In the genomic region with DNA sequence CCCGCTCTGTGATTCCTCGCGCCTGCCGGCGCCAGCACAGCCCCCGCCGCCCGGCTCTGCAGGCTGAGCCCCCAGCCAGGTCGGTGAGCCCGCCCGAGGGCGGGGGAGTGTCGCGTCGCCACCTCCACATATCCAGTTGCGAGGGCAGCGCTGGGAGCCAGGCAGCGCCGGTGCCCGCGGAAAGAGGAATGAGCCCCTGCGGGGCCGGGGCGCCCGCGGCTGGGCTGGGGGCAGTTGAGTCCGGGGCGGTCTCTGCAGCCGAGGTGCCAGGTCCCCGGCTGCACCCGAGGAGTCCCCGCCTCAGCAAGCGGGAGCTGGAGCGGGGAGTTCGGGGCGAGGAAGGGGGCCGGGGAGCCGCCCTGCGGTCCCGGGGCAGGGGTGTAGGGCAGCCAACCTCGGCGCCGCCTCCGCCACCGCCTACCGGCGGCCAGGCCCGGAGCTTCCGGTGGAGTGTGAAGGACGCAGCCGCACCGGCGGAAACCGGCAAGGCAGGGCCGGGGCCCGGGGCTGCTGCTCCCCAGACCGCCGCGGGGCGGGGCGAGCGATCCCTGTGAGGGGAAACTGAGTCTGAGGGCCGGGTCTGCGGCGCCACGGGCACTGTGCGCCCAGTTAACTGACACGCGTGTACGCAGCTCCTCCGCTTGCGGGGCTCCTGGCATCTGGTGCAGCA, we compare ENCODE assay signal across 1 cellular context.
TF ChIP-seq lines count a peak whose summit lies in the region.

No MANE protein-coding gene starts in this region.

TF ChIP-seq in H1, 55 proteins besides CTCF, POLR2A, EP300 and RAD21:
- TF ChIP-seq, protein P1, sequence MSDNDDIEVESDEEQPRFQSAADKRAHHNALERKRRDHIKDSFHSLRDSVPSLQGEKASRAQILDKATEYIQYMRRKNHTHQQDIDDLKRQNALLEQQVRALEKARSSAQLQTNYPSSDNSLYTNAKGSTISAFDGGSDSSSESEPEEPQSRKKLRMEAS (IDR thresholded peaks at IDR 0.05), result peak; percentile 29; the same call in 1 of the 2 replicates
- TF ChIP-seq PHF8 (conservative IDR thresholded peaks at IDR 0.05; ENCODE audit: low read depth, low read length) (peak; percentile 77), JUND (IDR thresholded peaks at IDR 0.05; ENCODE audit: low read length) (no peak), HDAC6 (IDR thresholded peaks at IDR 0.05; ENCODE audit: low read depth, low read length) (no peak), TAF1 (IDR thresholded peaks at IDR 0.05; ENCODE audit: low read depth, low read length) (0 out of 2 replicates have a peak, but pooled peaks have one; percentile 47), BRCA1 (IDR thresholded peaks at IDR 0.05; ENCODE audit: low read depth, low read length) (no peak), POLR2AphosphoS5 (IDR thresholded peaks at IDR 0.05; ENCODE audit: low read depth, low read length) (no peak), TAF7 (optimal IDR thresholded peaks at IDR 0.05; ENCODE audit: borderline replicate concordance, low read depth, low read length) (peak; percentile 12), KDM4A (IDR thresholded peaks at IDR 0.05; ENCODE audit: low read depth, low read length, severe bottlenecking) (peak; percentile 76), TBP (IDR thresholded peaks at IDR 0.05; ENCODE audit: low read depth, low read length) (peak; percentile 32; the same call in 1 of the 2 replicates), CHD1 (IDR thresholded peaks at IDR 0.05; ENCODE audit: low read depth, low read length) (no peak), TCF12 (IDR thresholded peaks at IDR 0.05; ENCODE audit: low read depth, low read length) (no peak), FOSL1 (IDR thresholded peaks at IDR 0.05; ENCODE audit: insufficient read depth, low read depth, low read length) (no peak), BACH1 (IDR thresholded peaks at IDR 0.05; ENCODE audit: low read length) (no peak; the same call in 1 of the 2 replicates), GABPA (IDR thresholded peaks at IDR 0.05; ENCODE audit: borderline replicate concordance, insufficient read depth, low read length) (0 out of 2 replicates have a peak, but pooled peaks have one; percentile 78)
- TF ChIP-seq, protein P2, sequence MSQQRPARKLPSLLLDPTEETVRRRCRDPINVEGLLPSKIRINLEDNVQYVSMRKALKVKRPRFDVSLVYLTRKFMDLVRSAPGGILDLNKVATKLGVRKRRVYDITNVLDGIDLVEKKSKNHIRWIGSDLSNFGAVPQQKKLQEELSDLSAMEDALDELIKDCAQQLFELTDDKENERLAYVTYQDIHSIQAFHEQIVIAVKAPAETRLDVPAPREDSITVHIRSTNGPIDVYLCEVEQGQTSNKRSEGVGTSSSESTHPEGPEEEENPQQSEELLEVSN (IDR thresholded peaks at IDR 0.05), result no peak
